Comparison of ENCODE assay signal across 1 cellular context in genomic region chr17:79953335-79953734, GRCh38.
A peak's percentile ranks its signal among the peaks of the same experiment; 100 is the strongest.
TF ChIP-seq lines count a peak whose summit lies in the region.

No MANE protein-coding gene starts in this region.

TF ChIP-seq in K562, 482 proteins besides CTCF, POLR2A, EP300 and RAD21 (continued from another document):
- TF ChIP-seq, protein P1, sequence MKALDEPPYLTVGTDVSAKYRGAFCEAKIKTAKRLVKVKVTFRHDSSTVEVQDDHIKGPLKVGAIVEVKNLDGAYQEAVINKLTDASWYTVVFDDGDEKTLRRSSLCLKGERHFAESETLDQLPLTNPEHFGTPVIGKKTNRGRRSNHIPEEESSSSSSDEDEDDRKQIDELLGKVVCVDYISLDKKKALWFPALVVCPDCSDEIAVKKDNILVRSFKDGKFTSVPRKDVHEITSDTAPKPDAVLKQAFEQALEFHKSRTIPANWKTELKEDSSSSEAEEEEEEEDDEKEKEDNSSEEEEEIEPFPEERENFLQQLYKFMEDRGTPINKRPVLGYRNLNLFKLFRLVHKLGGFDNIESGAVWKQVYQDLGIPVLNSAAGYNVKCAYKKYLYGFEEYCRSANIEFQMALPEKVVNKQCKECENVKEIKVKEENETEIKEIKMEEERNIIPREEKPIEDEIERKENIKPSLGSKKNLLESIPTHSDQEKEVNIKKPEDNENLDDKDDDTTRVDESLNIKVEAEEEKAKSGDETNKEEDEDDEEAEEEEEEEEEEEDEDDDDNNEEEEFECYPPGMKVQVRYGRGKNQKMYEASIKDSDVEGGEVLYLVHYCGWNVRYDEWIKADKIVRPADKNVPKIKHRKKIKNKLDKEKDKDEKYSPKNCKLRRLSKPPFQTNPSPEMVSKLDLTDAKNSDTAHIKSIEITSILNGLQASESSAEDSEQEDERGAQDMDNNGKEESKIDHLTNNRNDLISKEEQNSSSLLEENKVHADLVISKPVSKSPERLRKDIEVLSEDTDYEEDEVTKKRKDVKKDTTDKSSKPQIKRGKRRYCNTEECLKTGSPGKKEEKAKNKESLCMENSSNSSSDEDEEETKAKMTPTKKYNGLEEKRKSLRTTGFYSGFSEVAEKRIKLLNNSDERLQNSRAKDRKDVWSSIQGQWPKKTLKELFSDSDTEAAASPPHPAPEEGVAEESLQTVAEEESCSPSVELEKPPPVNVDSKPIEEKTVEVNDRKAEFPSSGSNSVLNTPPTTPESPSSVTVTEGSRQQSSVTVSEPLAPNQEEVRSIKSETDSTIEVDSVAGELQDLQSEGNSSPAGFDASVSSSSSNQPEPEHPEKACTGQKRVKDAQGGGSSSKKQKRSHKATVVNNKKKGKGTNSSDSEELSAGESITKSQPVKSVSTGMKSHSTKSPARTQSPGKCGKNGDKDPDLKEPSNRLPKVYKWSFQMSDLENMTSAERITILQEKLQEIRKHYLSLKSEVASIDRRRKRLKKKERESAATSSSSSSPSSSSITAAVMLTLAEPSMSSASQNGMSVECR (CRISPR knock-in tag; IDR thresholded peaks at IDR 0.05) = no peak
- TF ChIP-seq CHD2 (IDR thresholded peaks at IDR 0.05; ENCODE audit: low read depth, low read length) = no peak
- TF ChIP-seq C11orf30 (IDR thresholded peaks at IDR 0.05; ENCODE audit: low read depth) = peak; percentile 15; the same call in 1 of the 2 replicates
- TF ChIP-seq ZNF140 (CRISPR knock-in tag; IDR thresholded peaks at IDR 0.05) = no peak
- TF ChIP-seq SMARCB1 (IDR thresholded peaks at IDR 0.05; ENCODE audit: insufficient read length, low read depth) = no peak
- TF ChIP-seq PATZ1 (CRISPR knock-in tag; IDR thresholded peaks at IDR 0.05; ENCODE audit: borderline replicate concordance) = no peak
- no peak for TF ChIP-seq ZBTB34 (CRISPR knock-in tag; IDR thresholded peaks at IDR 0.05)
- TF ChIP-seq PRMT5 (CRISPR knock-in tag; IDR thresholded peaks at IDR 0.05) = no peak
- no peak for TF ChIP-seq ZKSCAN3 (CRISPR knock-in tag; IDR thresholded peaks at IDR 0.05)
- TF ChIP-seq ZNF436 (CRISPR knock-in tag; IDR thresholded peaks at IDR 0.05) = no peak
- no peak for TF ChIP-seq TSHZ1 (CRISPR knock-in tag; IDR thresholded peaks at IDR 0.05)
- no peak for TF ChIP-seq BMI1 (IDR thresholded peaks at IDR 0.05; ENCODE audit: low read length)
- no peak for TF ChIP-seq TOE1 (IDR thresholded peaks at IDR 0.05; ENCODE audit: borderline replicate concordance)
- no peak for TF ChIP-seq TOE1 (CRISPR knock-in tag; IDR thresholded peaks at IDR 0.05; ENCODE audit: borderline replicate concordance, low read depth)
- no peak for TF ChIP-seq ETS2 (tag; IDR thresholded peaks at IDR 0.05; ENCODE audit: borderline replicate concordance, poor library complexity, severe bottlenecking)
- TF ChIP-seq MBD1 (CRISPR knock-in tag; IDR thresholded peaks at IDR 0.05) = no peak
- TF ChIP-seq MEF2A (IDR thresholded peaks at IDR 0.05; ENCODE audit: control insufficient read depth, low read depth, low read length) = no peak
- no peak for TF ChIP-seq MAFF (IDR thresholded peaks at IDR 0.05; ENCODE audit: low read length)
- no peak for TF ChIP-seq STAT6 (CRISPR knock-in tag; IDR thresholded peaks at IDR 0.05)
- no peak for TF ChIP-seq CREB1 (IDR thresholded peaks at IDR 0.05)
- no peak for TF ChIP-seq CREB1 (CRISPR knock-in tag; IDR thresholded peaks at IDR 0.05)
- no peak for TF ChIP-seq NCOA6 (IDR thresholded peaks at IDR 0.05)
- no peak for TF ChIP-seq ZNF57 (CRISPR knock-in tag; IDR thresholded peaks at IDR 0.05)
- peak; percentile 17 to 47; a peak in 1 of 4 replicates for TF ChIP-seq KDM1A (IDR thresholded peaks at IDR 0.05)
- TF ChIP-seq CEBPG (CRISPR knock-in tag; IDR thresholded peaks at IDR 0.05) = no peak
- no peak for TF ChIP-seq CEBPG (tag; conservative IDR thresholded peaks at IDR 0.05 in 1 of 2, IDR thresholded peaks at IDR 0.05 in 1 of 2)
- TF ChIP-seq CBFA2T2 (conservative IDR thresholded peaks at IDR 0.05) = no peak
- peak; percentile 83 for TF ChIP-seq ZFP36 (IDR thresholded peaks at IDR 0.05; ENCODE audit: low read depth, low read length, partially characterized antibody)
- TF ChIP-seq ZNF717 (CRISPR knock-in tag; IDR thresholded peaks at IDR 0.05) = no peak
- no peak for TF ChIP-seq ESRRA (IDR thresholded peaks at IDR 0.05; ENCODE audit: borderline replicate concordance, low read depth)
